8 cellular contexts compared by ENCODE assay signal in genomic region chr17:79741751-79742588, GRCh38. TPM values are rescaled to one million over a fixed set of nuclear protein-coding genes. Genes with fewer than 3 reads are reported as not detected.
DNase-seq lines count a peak whose midpoint lies in the region; ATAC-seq and TF ChIP-seq lines count a peak whose summit lies in the region.

No MANE protein-coding gene starts in this region.

- peaks cover 0 to 1% of the 10 kb centered on the region in 2 donors for H3K36me3 Mint-ChIP-seq in activated naive CD4-positive, alpha-beta T cell treated with anti-CD3 and anti-CD28 coated beads, Interleukin-2, amount 50 U/mL, for 72 hours

- 10 to 18% (median 13%) methylated on average over 30 to 53 of the region's 53 CpGs for WGBS in heart left ventricle, 4 donors

- no peak overlapping the region for H3K27ac Mint-ChIP-seq in activated naive CD4-positive, alpha-beta T cell treated with anti-CD3 and anti-CD28 coated beads, Interleukin-2, amount 50 U/mL, for 72 hours

- intact Hi-C loops in heart left ventricle (cut with DNase I) = loop anchor here in 8 of 10 donors (5.0 to 10.0 kb wide), 10 partner anchors 35 to 253 kb away; partner anchors contain the start of genes CBX2 (in 2 of the 8), CBX8 (in 2 of the 8) and CBX4 (in 1 of the 8)

- no peaks in the 10 kb centered on the region for H3K36me3 ChIP-seq in heart left ventricle

- peaks cover 16 to 71% (median 52%) of the 10 kb centered on the region in 9 donors for H3K27me3 ChIP-seq in heart left ventricle

- H3K27ac ChIP-seq in heart left ventricle = no peak overlapping the region

- H3K4me3 ChIP-seq in heart left ventricle = peak overlapping the region in 4 of 12 donors; percentile 21 to 32 (median 24)

- H3K9me3 ChIP-seq in heart left ventricle = no peaks in the 10 kb centered on the region

- ATAC-seq in SK-N-SH treated with all-trans-retinoic acid at 6 μM for 48 hours = peak; percentile 82
- peak; percentile 61 to 76 for ATAC-seq in activated naive CD4-positive, alpha-beta T cell treated with anti-CD3 and anti-CD28 coated beads, Interleukin-2, amount 50 U/mL, for 72 hours
- peak in 3 of 4 donors; percentile 65 to 77 (median 70) for ATAC-seq in heart left ventricle
- ATAC-seq in GM19023 (IDR thresholded peaks at IDR 0.05; ENCODE audit: unreplicated experiment) = no peak

- H3K4me1 ChIP-seq in heart left ventricle = peaks cover 0 to 18% (median 7%) of the 10 kb centered on the region in 12 donors

- H3K9me3 Mint-ChIP-seq in activated naive CD4-positive, alpha-beta T cell treated with anti-CD3 and anti-CD28 coated beads, Interleukin-2, amount 50 U/mL, for 72 hours = no peaks in the 10 kb centered on the region

- TF ChIP-seq CTCF in heart left ventricle (IDR thresholded peaks at IDR 0.05) = peak; percentile 85 to 97 (median 93)

- TF ChIP-seq POLR2A in heart left ventricle (IDR thresholded peaks at IDR 0.05) = no peak

- DNase-seq in DMS53 treated with DMSO at 0.1 percent for 48 hours (lab: John Stamatoyannopoulos, UW; ENCODE audit: unreplicated experiment) = peak; percentile 35
- peak; percentile 41 for DNase-seq in M059J (ENCODE audit: low read depth)
- DNase-seq in activated naive CD4-positive, alpha-beta T cell treated with anti-CD3 and anti-CD28 coated beads, Interleukin-2, amount 50 U/mL, for 72 hours (ENCODE audit: low spot score in 2 of 2) = peak; percentile 77 to 93
- DNase-seq in heart left ventricle = peak; percentile 62 to 88 (median 69)
- peak; percentile 34 for DNase-seq in pons (ENCODE audit: low spot score)
- peak; percentile 66 for DNase-seq in ureter (ENCODE audit: low spot score)

TF ChIP-seq in SK-N-SH treated with all-trans-retinoic acid at 6 μM for 48 hours, 23 proteins besides CTCF, POLR2A, EP300 and RAD21:
- TF ChIP-seq PATZ1 (CRISPR knock-in tag; IDR thresholded peaks at IDR 0.05; ENCODE audit: borderline replicate concordance) = peak; percentile 92
- TF ChIP-seq, protein P1, sequence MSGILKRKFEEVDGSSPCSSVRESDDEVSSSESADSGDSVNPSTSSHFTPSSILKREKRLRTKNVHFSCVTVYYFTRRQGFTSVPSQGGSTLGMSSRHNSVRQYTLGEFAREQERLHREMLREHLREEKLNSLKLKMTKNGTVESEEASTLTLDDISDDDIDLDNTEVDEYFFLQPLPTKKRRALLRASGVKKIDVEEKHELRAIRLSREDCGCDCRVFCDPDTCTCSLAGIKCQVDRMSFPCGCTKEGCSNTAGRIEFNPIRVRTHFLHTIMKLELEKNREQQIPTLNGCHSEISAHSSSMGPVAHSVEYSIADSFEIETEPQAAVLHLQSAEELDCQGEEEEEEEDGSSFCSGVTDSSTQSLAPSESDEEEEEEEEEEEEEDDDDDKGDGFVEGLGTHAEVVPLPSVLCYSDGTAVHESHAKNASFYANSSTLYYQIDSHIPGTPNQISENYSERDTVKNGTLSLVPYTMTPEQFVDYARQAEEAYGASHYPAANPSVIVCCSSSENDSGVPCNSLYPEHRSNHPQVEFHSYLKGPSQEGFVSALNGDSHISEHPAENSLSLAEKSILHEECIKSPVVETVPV (CRISPR knock-in tag; IDR thresholded peaks at IDR 0.05) = no peak

RNA-seq across cellular contexts. Expression of gene ENPP7, which starts 11.2 kb away (rescaled TPM):
- not detected in 2 replicates for total RNA-seq in M059J (2014; rRNA removed; shearing (Covaris generic))
- total RNA-seq in activated naive CD4-positive, alpha-beta T cell treated with anti-CD3 and anti-CD28 coated beads, Interleukin-2, amount 50 U/mL, for 72 hours = under 1 TPM in 1 of 2 donors, not detected in 1; 0.23 TPM
- total RNA-seq in heart left ventricle = not detected
- not detected for polyA plus RNA-seq in heart left ventricle
- 0.18 TPM for total RNA-seq in ureter

RNA-seq across cellular contexts. Expression of gene CBX2, which starts 36.0 kb away (rescaled TPM):
- total RNA-seq in M059J (2014; rRNA removed; shearing (Covaris generic)) = 3.0 and 4.0 TPM in 2 replicates
- total RNA-seq in activated naive CD4-positive, alpha-beta T cell treated with anti-CD3 and anti-CD28 coated beads, Interleukin-2, amount 50 U/mL, for 72 hours = 1 to 10 TPM; 2.8 to 3.3 TPM
- total RNA-seq in heart left ventricle (1 to 10 TPM; 2.4 to 4.3 (median 3.2) TPM), ureter (3.8 TPM)
- 1 to 10 TPM; 2.9 TPM for polyA plus RNA-seq in heart left ventricle

RNA-seq across cellular contexts. Expression of gene CBX8, which starts 54.9 kb away (rescaled TPM):
- total RNA-seq in M059J (2014; rRNA removed; shearing (Covaris generic)) = 7.3 and 11.2 TPM in 2 replicates
- total RNA-seq in activated naive CD4-positive, alpha-beta T cell treated with anti-CD3 and anti-CD28 coated beads, Interleukin-2, amount 50 U/mL, for 72 hours = 1 to 10 TPM; 1.5 to 5.6 TPM
- total RNA-seq in heart left ventricle (1 to 10 TPM; 1.5 to 9.2 (median 5.3) TPM), ureter (6.5 TPM)
- polyA plus RNA-seq in heart left ventricle = 1 to 10 TPM; 3.6 to 5.1 TPM

Comparison
In these comparisons a context has a peak if more than half of its experiments do, and no peak if none do; other contexts are left out.
1. DNase-seq: peak in every context shown above with its lines; median percentile 85 in activated naive CD4-positive, alpha-beta T cell treated with anti-CD3 and anti-CD28 coated beads, Interleukin-2, amount 50 U/mL, for 72 hours; 69 in heart left ventricle; 66 in ureter; 41 in M059J; 35 in DMS53 treated with DMSO at 0.1 percent for 48 hours; 34 in pons.